In the genomic region with DNA sequence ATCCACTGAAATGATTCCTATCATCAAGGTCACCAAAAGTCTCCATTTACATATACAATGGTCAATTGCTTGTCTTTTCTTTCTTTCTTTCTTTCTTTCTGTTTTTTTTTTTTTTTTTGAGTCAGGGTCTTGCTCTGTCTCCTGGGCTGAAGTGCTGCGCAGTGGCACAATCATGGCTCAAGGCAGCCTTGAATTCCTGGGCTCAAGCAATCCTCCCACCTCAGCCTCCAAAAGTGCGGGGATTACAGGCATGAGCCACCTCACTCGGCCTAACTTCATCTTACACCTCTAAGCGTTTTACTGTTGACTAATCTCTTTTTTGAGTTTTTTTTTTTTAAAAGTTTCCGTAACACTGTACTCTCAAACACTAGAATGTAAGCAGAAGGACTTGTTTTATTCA, we compare ENCODE assay signal across 9 cellular contexts. TPM values are rescaled to one million over a fixed set of nuclear protein-coding genes. Genes with fewer than 3 reads are reported as not detected.
DNase-seq lines count a peak whose midpoint lies in the region; ATAC-seq and TF ChIP-seq lines count a peak whose summit lies in the region.
"Had no signal": no experiment of that assay in that cellular context is flagged by ENCODE, and none has a peak within 500 bp of the region (broad histone marks: within the 10 kb centered on the region; RNA-seq: fewer than 3 reads in every experiment).

No MANE protein-coding gene starts in this region.

- TF ChIP-seq EP300 in ovary (IDR thresholded peaks at IDR 0.05): no peak

- H3K4me3 ChIP-seq in epithelial cell of proximal tubule (ENCODE audit: low read depth, low read length) (peak overlapping the region; percentile 90), ovary (peak overlapping the region; percentile 78)

- H3K27ac Mint-ChIP-seq in Calu3 (ENCODE audit: unreplicated experiment): peak overlapping the region; percentile 80

- CTCF ChIA-PET in Calu3 (lab: Charles Lee): no interaction called here

- ATAC-seq in HG02610 (IDR thresholded peaks at IDR 0.05; ENCODE audit: unreplicated experiment): no peak
- ATAC-seq in HG03520 (IDR thresholded peaks at IDR 0.05; ENCODE audit: unreplicated experiment): no peak

- no peaks in the 10 kb centered on the region for H3K27me3 ChIP-seq in ovary

- H3K9me3 Mint-ChIP-seq in Calu3 (ENCODE audit: low read depth, unreplicated experiment): no peaks in the 10 kb centered on the region

- H3K4me3 Mint-ChIP-seq in Calu3 (ENCODE audit: low read depth, unreplicated experiment): peak overlapping the region; percentile 79

- no peaks in the 10 kb centered on the region for H3K9me3 ChIP-seq in ovary

- 54 to 56% (median 55%) methylated on average over 5 of the region's 5 CpGs for WGBS in ovary, 3 donors

- peaks cover 2% of the 10 kb centered on the region for H3K4me1 ChIP-seq in ovary (ENCODE audit: insufficient read depth)

- H3K27me3 Mint-ChIP-seq in Calu3 (ENCODE audit: unreplicated experiment): no peaks in the 10 kb centered on the region

- intact Hi-C loops in Calu3 (cut with micrococcal nuclease; ENCODE audit: unreplicated experiment): loop anchor here (5.0 kb wide), 2 partner anchors 87 to 148 kb away; partner anchors contain the start of gene ATAD2B
- intact Hi-C loops in ovary (cut with DNase I): loop anchor here in 1 of 4 donors (5.0 kb wide), 1 partner anchor 148 kb away; the partner anchor contains the start of gene ATAD2B

- no peak for TF ChIP-seq POLR2A in ovary (IDR thresholded peaks at IDR 0.05)

- peaks cover 15% of the 10 kb centered on the region for H3K4me1 Mint-ChIP-seq in Calu3 (ENCODE audit: low read depth, unreplicated experiment)

- no peak for DNase-seq in Calu3
- peak; percentile 26 for DNase-seq in RKO (ENCODE audit: low spot score)
- DNase-seq in epithelial cell of proximal tubule (ENCODE audit: low read depth): no peak
- DNase-seq in ovary: no peak
- no peak for DNase-seq in NCI-H1436 (lab: John Stamatoyannopoulos, UW)
- DNase-seq in hepatic stellate cell (ENCODE audit: low spot score): no peak
- DNase-seq: NCI-H2171 had no signal

- no peak overlapping the region for H3K27ac ChIP-seq in ovary

- TF ChIP-seq CTCF in Calu3 (IDR thresholded peaks at IDR 0.05; ENCODE audit: unreplicated experiment): no peak
- TF ChIP-seq CTCF in epithelial cell of proximal tubule (conservative IDR thresholded peaks at IDR 0.05; ENCODE audit: low read depth, low read length): no peak
- TF ChIP-seq CTCF in ovary (IDR thresholded peaks at IDR 0.05): no peak

- no peaks in the 10 kb centered on the region for H3K36me3 ChIP-seq in ovary

- peaks cover 40% of the 10 kb centered on the region for H3K36me3 Mint-ChIP-seq in Calu3 (ENCODE audit: insufficient read depth, unreplicated experiment)

- BruUV-seq in Calu3 (replicated peaks; lab: Mats Ljungman, UMichigan): no TSS peak

RNA-seq across cellular contexts. Expression of gene SF3B6, which starts 0.9 kb away (rescaled TPM):
- total RNA-seq in Calu3 (2022): 112 and 125 TPM in 2 replicates
- total RNA-seq in epithelial cell of proximal tubule: 159 and 226 TPM in 2 replicates
- 100 to 1,000 TPM in 2 of 7 donors, 10 to 100 TPM in 5; 60.6 to 145 (median 76.8) TPM for total RNA-seq in ovary
- polyA plus RNA-seq in ovary: 100 to 1,000 TPM; 115 to 120 TPM

RNA-seq across cellular contexts. Expression of gene TP53I3, which starts 9.4 kb away (rescaled TPM):
- total RNA-seq in Calu3 (2022) (13.9 TPM in 2 replicates), epithelial cell of proximal tubule (36.5 and 46.0 TPM in 2 replicates), ovary (10 to 100 TPM in 4 of 7 donors, 1 to 10 TPM in 3; 1.6 to 28.1 (median 10.3) TPM)
- 10 to 100 TPM; 10.2 to 15.1 TPM for polyA plus RNA-seq in ovary

RNA-seq across cellular contexts. Expression of gene FKBP1B, which starts 25.7 kb away (rescaled TPM):
- total RNA-seq in Calu3 (2022) (5.9 and 8.2 TPM in 2 replicates), epithelial cell of proximal tubule (12.4 and 20.6 TPM in 2 replicates), ovary (10 to 100 TPM in 1 of 7 donors, 1 to 10 TPM in 6; 3.9 to 11.0 (median 5.7) TPM)
- polyA plus RNA-seq in ovary: 1 to 10 TPM; 4.7 to 8.0 TPM

RNA-seq across cellular contexts. Expression of gene WDCP, which starts 28.1 kb away (rescaled TPM):
- total RNA-seq in Calu3 (2022) (13.4 and 17.2 TPM in 2 replicates), epithelial cell of proximal tubule (7.7 and 13.8 TPM in 2 replicates), ovary (10 to 100 TPM in 5 of 7 donors, 1 to 10 TPM in 2; 3.8 to 16.0 (median 12.1) TPM)
- polyA plus RNA-seq in ovary: 1 to 10 TPM; 4.0 to 6.7 TPM

RNA-seq across cellular contexts. Expression of gene PFN4, which starts 47.9 kb away (rescaled TPM):
- total RNA-seq in Calu3 (2022) (0.64 TPM in 1 of 2 replicates, not detected in the other), epithelial cell of proximal tubule (not detected in 2 replicates), ovary (1 to 10 TPM in 4 of 7 donors, under 1 TPM in 3; 0.50 to 4.4 (median 1.3) TPM)
- 1 to 10 TPM in 1 of 2 donors, under 1 TPM in 1; 0.18 to 1.1 TPM for polyA plus RNA-seq in ovary
